In genomic region chr21:44709426-44710293, GRCh38 we compare ENCODE assay signal across 11 cellular contexts. TPM values are rescaled to one million over a fixed set of nuclear protein-coding genes. Genes with fewer than 3 reads are reported as not detected.
A peak's percentile ranks its signal among the peaks of the same experiment; 100 is the strongest.
DNase-seq lines count a peak whose midpoint lies in the region; ATAC-seq and TF ChIP-seq lines count a peak whose summit lies in the region.
"Had no signal": no experiment of that assay in that cellular context is flagged by ENCODE, and none has a peak within 500 bp of the region (broad histone marks: within the 10 kb centered on the region; RNA-seq: fewer than 3 reads in every experiment).

No MANE protein-coding gene starts in this region.

- TF ChIP-seq EP300 in suprapubic skin (IDR thresholded peaks at IDR 0.05): no peak

- H3K27me3 Mint-ChIP-seq in activated CD8-positive, alpha-beta T cell treated with anti-CD3 and anti-CD28 coated beads for 36 hours: peaks cover 79% of the 10 kb centered on the region
- H3K27me3 Mint-ChIP-seq in activated CD8-positive, alpha-beta T cell treated with anti-CD3 and anti-CD28 coated beads, Interleukin-2, amount 10 ng/mL, durations not matched to agents 7 days and 5 days (ENCODE audit: low read depth): peaks cover 78% of the 10 kb centered on the region

- no peak overlapping the region for H3K27ac ChIP-seq in suprapubic skin
- H3K27ac ChIP-seq: SJCRH30, vagina had no signal

- no peaks in the 10 kb centered on the region for H3K36me3 ChIP-seq in suprapubic skin
- H3K36me3 ChIP-seq in mucosa of descending colon (ENCODE audit: low read depth): no peaks in the 10 kb centered on the region
- H3K36me3 ChIP-seq: SJCRH30, vagina had no signal

- TF ChIP-seq POLR2A in suprapubic skin (IDR thresholded peaks at IDR 0.05): no peak

- peaks cover 9% of the 10 kb centered on the region for H3K9me3 Mint-ChIP-seq in activated CD8-positive, alpha-beta T cell treated with anti-CD3 and anti-CD28 coated beads for 36 hours
- peaks cover 10% of the 10 kb centered on the region for H3K9me3 Mint-ChIP-seq in activated CD8-positive, alpha-beta T cell treated with anti-CD3 and anti-CD28 coated beads, Interleukin-2, amount 10 ng/mL, durations not matched to agents 7 days and 5 days (ENCODE audit: insufficient read depth)

- intact Hi-C loops in activated CD8-positive, alpha-beta T cell treated with anti-CD3 and anti-CD28 coated beads for 36 hours (cut with micrococcal nuclease): no loop called here
- intact Hi-C loops in cardiac septum (cut with DNase I): no loop called here
- intact Hi-C loops in mucosa of descending colon (cut with DNase I, micrococcal nuclease): no loop called here

- H3K27me3 ChIP-seq in suprapubic skin: peaks cover 91% of the 10 kb centered on the region

- POLR2A ChIA-PET in activated CD8-positive, alpha-beta T cell treated with anti-CD3 and anti-CD28 coated beads for 36 hours (lab: Charles Lee): no interaction called here
- POLR2A ChIA-PET in activated CD8-positive, alpha-beta T cell treated with anti-CD3 and anti-CD28 coated beads, Interleukin-2, amount 10 ng/mL, durations not matched to agents 7 days and 5 days (lab: Charles Lee): no interaction called here

- H3K4me1 ChIP-seq in suprapubic skin (peaks cover 39% of the 10 kb centered on the region), mucosa of descending colon (ENCODE audit: low read depth) (no peaks in the 10 kb centered on the region)
- H3K4me1 ChIP-seq: SJCRH30 had no signal

- CTCF ChIA-PET in activated CD8-positive, alpha-beta T cell treated with anti-CD3 and anti-CD28 coated beads for 36 hours (lab: Charles Lee): interaction anchor here (0.9 kb wide), 1 partner anchor 84 kb away, joined by 6 read pairs; no protein-coding TSS in a partner anchor
- CTCF ChIA-PET in activated CD8-positive, alpha-beta T cell treated with anti-CD3 and anti-CD28 coated beads, Interleukin-2, amount 10 ng/mL, durations not matched to agents 7 days and 5 days (lab: Charles Lee): interaction anchor here (1.1 kb wide), 1 partner anchor 52 kb away, joined by 3 read pairs; the partner anchor contains the start of gene KRTAP12-3

- H3K4me3 ChIP-seq in suprapubic skin: peak overlapping the region; percentile 36
- no peak overlapping the region for H3K4me3 ChIP-seq in mucosa of descending colon
- H3K4me3 ChIP-seq: SJCRH30, vagina had no signal

- peak; percentile 42 for DNase-seq in activated CD8-positive, alpha-beta T cell treated with anti-CD3 and anti-CD28 coated beads for 36 hours
- DNase-seq in activated CD8-positive, alpha-beta T cell treated with anti-CD3 and anti-CD28 coated beads, Interleukin-2, amount 10 ng/mL, durations not matched to agents 7 days and 5 days: no peak
- DNase-seq in SHP77 treated with DMSO at 0.1 percent for 48 hours (lab: John Stamatoyannopoulos, UW): peak; percentile 74
- DNase-seq in cardiac septum (ENCODE audit: low spot score): peak; percentile 63
- peak; percentile 46 to 76 for DNase-seq in suprapubic skin (ENCODE audit: low spot score in 2 of 2)
- no peak for DNase-seq in NK-92 (lab: John Stamatoyannopoulos, UW; ENCODE audit: unreplicated experiment)
- DNase-seq in NCI-H1930 (lab: John Stamatoyannopoulos, UW): no peak
- no peak for DNase-seq in mucosa of descending colon

- H3K4me3 Mint-ChIP-seq in activated CD8-positive, alpha-beta T cell treated with anti-CD3 and anti-CD28 coated beads for 36 hours: no peak overlapping the region
- H3K4me3 Mint-ChIP-seq in activated CD8-positive, alpha-beta T cell treated with anti-CD3 and anti-CD28 coated beads, Interleukin-2, amount 10 ng/mL, durations not matched to agents 7 days and 5 days: no peak overlapping the region

- H3K9me3 ChIP-seq in suprapubic skin: no peaks in the 10 kb centered on the region
- H3K9me3 ChIP-seq in mucosa of descending colon: no peaks in the 10 kb centered on the region
- H3K9me3 ChIP-seq: SJCRH30, vagina had no signal

- H3K27ac Mint-ChIP-seq in activated CD8-positive, alpha-beta T cell treated with anti-CD3 and anti-CD28 coated beads for 36 hours: no peak overlapping the region
- no peak overlapping the region for H3K27ac Mint-ChIP-seq in activated CD8-positive, alpha-beta T cell treated with anti-CD3 and anti-CD28 coated beads, Interleukin-2, amount 10 ng/mL, durations not matched to agents 7 days and 5 days

- 2% methylated on average over 20 of the region's 45 CpGs for WGBS in suprapubic skin

- no peak for TF ChIP-seq CTCF in activated CD8-positive, alpha-beta T cell treated with anti-CD3 and anti-CD28 coated beads for 36 hours (IDR thresholded peaks at IDR 0.05)
- no peak for TF ChIP-seq CTCF in suprapubic skin (IDR thresholded peaks at IDR 0.05)
- TF ChIP-seq CTCF in mucosa of descending colon (IDR thresholded peaks at IDR 0.05): no peak

- ATAC-seq in activated CD8-positive, alpha-beta T cell treated with anti-CD3 and anti-CD28 coated beads for 36 hours: peak; percentile 57
- no peak for ATAC-seq in activated CD8-positive, alpha-beta T cell treated with anti-CD3 and anti-CD28 coated beads, Interleukin-2, amount 10 ng/mL, durations not matched to agents 7 days and 5 days
- ATAC-seq in mucosa of descending colon: no peak

- H3K4me1 Mint-ChIP-seq in activated CD8-positive, alpha-beta T cell treated with anti-CD3 and anti-CD28 coated beads for 36 hours (ENCODE audit: low read depth): peaks cover 19% of the 10 kb centered on the region
- peaks cover 10% of the 10 kb centered on the region for H3K4me1 Mint-ChIP-seq in activated CD8-positive, alpha-beta T cell treated with anti-CD3 and anti-CD28 coated beads, Interleukin-2, amount 10 ng/mL, durations not matched to agents 7 days and 5 days (ENCODE audit: low read depth)

- peaks cover 9% of the 10 kb centered on the region for H3K36me3 Mint-ChIP-seq in activated CD8-positive, alpha-beta T cell treated with anti-CD3 and anti-CD28 coated beads for 36 hours (ENCODE audit: low read depth)
- peaks cover 13% of the 10 kb centered on the region for H3K36me3 Mint-ChIP-seq in activated CD8-positive, alpha-beta T cell treated with anti-CD3 and anti-CD28 coated beads, Interleukin-2, amount 10 ng/mL, durations not matched to agents 7 days and 5 days (ENCODE audit: low read depth)

RNA-seq across cellular contexts. Expression of gene TSPEAR, which starts 1.7 kb away (rescaled TPM):
- total RNA-seq in activated CD8-positive, alpha-beta T cell treated with anti-CD3 and anti-CD28 coated beads for 36 hours: not detected
- not detected for total RNA-seq in activated CD8-positive, alpha-beta T cell treated with anti-CD3 and anti-CD28 coated beads, Interleukin-2, amount 10 ng/mL, durations not matched to agents 7 days and 5 days
- total RNA-seq in cardiac septum: not detected
- under 1 TPM in 3 of 4 donors, not detected in 1; 0.21 to 0.59 (median 0.32) TPM for total RNA-seq in suprapubic skin
- under 1 TPM in 1 of 3 donors, not detected in 2; 0.28 TPM for total RNA-seq in mucosa of descending colon
- total RNA-seq: SJCRH30, vagina had no signal

RNA-seq across cellular contexts. Expression of gene KRTAP10-12, which starts 12.7 kb away (rescaled TPM):
- not detected for total RNA-seq in activated CD8-positive, alpha-beta T cell treated with anti-CD3 and anti-CD28 coated beads for 36 hours
- not detected for total RNA-seq in activated CD8-positive, alpha-beta T cell treated with anti-CD3 and anti-CD28 coated beads, Interleukin-2, amount 10 ng/mL, durations not matched to agents 7 days and 5 days
- total RNA-seq in cardiac septum: not detected
- 1 to 10 TPM in 2 of 4 donors, not detected in 2; 1.3 to 2.9 TPM for total RNA-seq in suprapubic skin
- not detected for total RNA-seq in mucosa of descending colon
- total RNA-seq: dermis microvascular lymphatic vessel endothelial cell, SJCRH30, vagina had no signal

RNA-seq across cellular contexts. Expression of gene KRTAP12-1, which starts 27.7 kb away (rescaled TPM):
- not detected for total RNA-seq in activated CD8-positive, alpha-beta T cell treated with anti-CD3 and anti-CD28 coated beads for 36 hours
- total RNA-seq in activated CD8-positive, alpha-beta T cell treated with anti-CD3 and anti-CD28 coated beads, Interleukin-2, amount 10 ng/mL, durations not matched to agents 7 days and 5 days: not detected
- not detected for total RNA-seq in cardiac septum
- 10 to 100 TPM in 1 of 4 donors, 1 to 10 TPM in 1, not detected in 2; 6.0 to 32.1 TPM for total RNA-seq in suprapubic skin
- not detected for total RNA-seq in mucosa of descending colon
- total RNA-seq: dermis microvascular lymphatic vessel endothelial cell, SJCRH30, vagina had no signal

RNA-seq across cellular contexts. Expression of gene KRTAP12-2, which starts 42.9 kb away (rescaled TPM):
- not detected for total RNA-seq in activated CD8-positive, alpha-beta T cell treated with anti-CD3 and anti-CD28 coated beads for 36 hours
- not detected for total RNA-seq in activated CD8-positive, alpha-beta T cell treated with anti-CD3 and anti-CD28 coated beads, Interleukin-2, amount 10 ng/mL, durations not matched to agents 7 days and 5 days
- total RNA-seq in cardiac septum: not detected
- 10 to 100 TPM in 1 of 4 donors, 1 to 10 TPM in 2, not detected in 1; 5.6 to 29.3 (median 8.2) TPM for total RNA-seq in suprapubic skin
- total RNA-seq in mucosa of descending colon: not detected
- total RNA-seq: dermis microvascular lymphatic vessel endothelial cell, SJCRH30, vagina had no signal

RNA-seq across cellular contexts. Expression of gene KRTAP12-3, which starts 51.9 kb away (rescaled TPM):
- not detected for total RNA-seq in activated CD8-positive, alpha-beta T cell treated with anti-CD3 and anti-CD28 coated beads for 36 hours
- total RNA-seq in activated CD8-positive, alpha-beta T cell treated with anti-CD3 and anti-CD28 coated beads, Interleukin-2, amount 10 ng/mL, durations not matched to agents 7 days and 5 days: not detected
- total RNA-seq in cardiac septum (not detected), suprapubic skin (10 to 100 TPM in 1 of 4 donors, 1 to 10 TPM in 1, not detected in 2; 3.2 to 11.5 TPM), mucosa of descending colon (not detected)
- total RNA-seq: dermis microvascular lymphatic vessel endothelial cell, SJCRH30, vagina had no signal

Comparison
In these comparisons a context has a peak if more than half of its experiments do, and no peak if none do; other contexts are left out.
1. DNase-seq: peak in activated CD8-positive, alpha-beta T cell treated with anti-CD3 and anti-CD28 coated beads for 36 hours (single experiment), SHP77 treated with DMSO at 0.1 percent for 48 hours (single experiment), cardiac septum (single experiment) and suprapubic skin (2 of 2); none in activated CD8-positive, alpha-beta T cell treated with anti-CD3 and anti-CD28 coated beads, Interleukin-2, amount 10 ng/mL, durations not matched to agents 7 days and 5 days (single experiment), NK-92 (single experiment), NCI-H1930 (0 of 2) and mucosa of descending colon (0 of 3).